ENCODE assay signal across 21 cellular contexts in genomic region chr20:9260027-9260426, GRCh38.
DNase-seq lines count a peak whose midpoint lies in the region; ATAC-seq, FAIRE-seq and TF ChIP-seq lines count a peak whose summit lies in the region.
"Had no signal": no experiment of that assay in that cellular context is flagged by ENCODE, and none has a peak within 500 bp of the region (broad histone marks: within the 10 kb centered on the region; RNA-seq: fewer than 3 reads in every experiment).

No MANE protein-coding gene starts in this region.

- intact Hi-C loops in PC-3 (cut with micrococcal nuclease): no loop called here

- H3K27ac Mint-ChIP-seq in HFFc6: peak overlapping the region; percentile 13; the same call in 1 of the 2 replicates
- H3K27ac Mint-ChIP-seq: B cell; CD4-positive, alpha-beta T cell; CD8-positive, alpha-beta T cell had no signal

- H4K20me1 ChIP-seq in PC-3 (ENCODE audit: low read length): no peaks in the 10 kb centered on the region
- H4K20me1 ChIP-seq: BLaER1 treated with 17β-estradiol and CSF1 and Interleukin-3, amounts not matched to agents 10 nM and 100 nM had no signal

- peaks cover 17% of the 10 kb centered on the region for H3K36me3 Mint-ChIP-seq in HFFc6 (ENCODE audit: low read depth)
- H3K36me3 Mint-ChIP-seq: CD8-positive, alpha-beta T cell had no signal

- POLR2A ChIA-PET in PC-3 (lab: Charles Lee; ENCODE audit: unreplicated experiment): no interaction called here

- FAIRE-seq in islet of Langerhans (lab: Jason Lieb, UNC): peak; percentile 45
- FAIRE-seq: D721Med, G401.6, GM12891, GM19239 had no signal

- peaks cover 67% of the 10 kb centered on the region for H3K4me1 Mint-ChIP-seq in HFFc6 (ENCODE audit: low read depth)
- H3K4me1 Mint-ChIP-seq: B cell had no signal

- H3F3A ChIP-seq in PC-3 (ENCODE audit: low read length, unreplicated experiment): no peaks in the 10 kb centered on the region

- peaks cover 3% of the 10 kb centered on the region for H3K27me3 Mint-ChIP-seq in HFFc6 (ENCODE audit: insufficient read depth)
- H3K27me3 Mint-ChIP-seq: B cell; CD4-positive, alpha-beta T cell had no signal

- H3K4me1 ChIP-seq in PC-3 (ENCODE audit: insufficient read depth, low read length) (peaks cover 10% of the 10 kb centered on the region), neuronal stem cell (ENCODE audit: control insufficient read depth in 2 of 2, insufficient read depth in 1 of 2, low read depth in 1 of 2, low read length in 2 of 2) (peaks cover 5 to 7% of the 10 kb centered on the region in 2 donors)
- H3K4me1 ChIP-seq: Caco-2 had no signal

- no peaks in the 10 kb centered on the region for H3K79me2 ChIP-seq in PC-3 (ENCODE audit: low read length)

- H3K23ac ChIP-seq in neuronal stem cell (ENCODE audit: low read depth, low read length, poor library complexity): no peak overlapping the region

- no peak overlapping the region for H4K91ac ChIP-seq in neuronal stem cell (ENCODE audit: low read depth, low read length, poor library complexity)

- BruUV-seq in PC-3 (replicated peaks; lab: Mats Ljungman, UMichigan): no TSS peak

- H3K36me3 ChIP-seq in PC-3 (ENCODE audit: low read depth, low read length): no peaks in the 10 kb centered on the region
- no peaks in the 10 kb centered on the region for H3K36me3 ChIP-seq in brain microvascular endothelial cell (replicated peaks)
- H3K36me3 ChIP-seq in neuronal stem cell (replicated peaks in 1 of 2; ENCODE audit: control insufficient read depth in 2 of 2, insufficient read depth in 2 of 2, low read length in 2 of 2): no peaks in the 10 kb centered on the region
- H3K36me3 ChIP-seq: BLaER1 treated with 17β-estradiol and CSF1 and Interleukin-3, amounts not matched to agents 10 nM and 100 nM had no signal

- no peaks in the 10 kb centered on the region for H3K79me1 ChIP-seq in neuronal stem cell (ENCODE audit: low read depth, low read length)

- no peak overlapping the region for H2BK15ac ChIP-seq in neuronal stem cell (ENCODE audit: low read length)

- H3K27me3 ChIP-seq in PC-3 (ENCODE audit: low read length) (no peaks in the 10 kb centered on the region), brain microvascular endothelial cell (replicated peaks) (no peaks in the 10 kb centered on the region), neuronal stem cell (ENCODE audit: control insufficient read depth in 3 of 3, insufficient read depth in 3 of 3, low read depth in 1 of 3, low read length in 3 of 3) (no peaks in the 10 kb centered on the region)
- H3K27me3 ChIP-seq: BLaER1 treated with 17β-estradiol and CSF1 and Interleukin-3, amounts not matched to agents 10 nM and 100 nM had no signal

- H2AK5ac ChIP-seq in neuronal stem cell (ENCODE audit: low read depth, low read length): no peak overlapping the region

- no peak overlapping the region for H3K14ac ChIP-seq in neuronal stem cell (ENCODE audit: low read length)

- H3K9ac ChIP-seq in PC-3 (ENCODE audit: low read length) (no peak overlapping the region), neuronal stem cell (ENCODE audit: low read depth, low read length, poor library complexity) (no peak overlapping the region)
- H3K9ac ChIP-seq: BLaER1 treated with 17β-estradiol and CSF1 and Interleukin-3, amounts not matched to agents 10 nM and 100 nM had no signal

- no peaks in the 10 kb centered on the region for H3K9me3 Mint-ChIP-seq in HFFc6
- H3K9me3 Mint-ChIP-seq: CD4-positive, alpha-beta T cell; CD8-positive, alpha-beta T cell had no signal

- no peak overlapping the region for H3K4me2 ChIP-seq in PC-3 (ENCODE audit: low read length)
- H3K4me2 ChIP-seq in neuronal stem cell (ENCODE audit: insufficient read depth, low read length, poor library complexity, severe bottlenecking): no peak overlapping the region
- H3K4me2 ChIP-seq: A549 had no signal

- H3K9me3 ChIP-seq in PC-3 (ENCODE audit: low read length): no peaks in the 10 kb centered on the region
- no peaks in the 10 kb centered on the region for H3K9me3 ChIP-seq in neuronal stem cell (replicated peaks in 1 of 2; ENCODE audit: control insufficient read depth in 2 of 2, insufficient read depth in 1 of 2, low read depth in 1 of 2, low read length in 2 of 2)
- H3K9me3 ChIP-seq: A549; BLaER1 treated with 17β-estradiol and CSF1 and Interleukin-3, amounts not matched to agents 10 nM and 100 nM; Caco-2 had no signal

- no peak overlapping the region for H2BK12ac ChIP-seq in neuronal stem cell (ENCODE audit: low read length)

- no peak overlapping the region for H4K8ac ChIP-seq in neuronal stem cell (ENCODE audit: low read depth, low read length)

- ATAC-seq in PC-3: peak; percentile 73
- ATAC-seq: A549; CD8-positive, alpha-beta T cell had no signal

- no peak overlapping the region for H3K4me3 Mint-ChIP-seq in HFFc6
- H3K4me3 Mint-ChIP-seq: B cell; CD4-positive, alpha-beta T cell; CD8-positive, alpha-beta T cell had no signal

- H3K9me2 ChIP-seq in PC-3 (replicated peaks; ENCODE audit: low read length): no peaks in the 10 kb centered on the region

- no peak overlapping the region for H3K4ac ChIP-seq in neuronal stem cell (ENCODE audit: low read length)

- TF ChIP-seq CTCF in HFFc6 (IDR thresholded peaks at IDR 0.05) (no peak), PC-3 (conservative IDR thresholded peaks at IDR 0.05; ENCODE audit: low read depth, low read length) (no peak), brain microvascular endothelial cell (IDR thresholded peaks at IDR 0.05; ENCODE audit: low read depth, low read length, missing control alignments) (no peak)

- no peak overlapping the region for H2BK120ac ChIP-seq in neuronal stem cell (ENCODE audit: low read depth, low read length)

- no peak overlapping the region for H3K4me3 ChIP-seq in PC-3 (ENCODE audit: low read length)
- H3K4me3 ChIP-seq in brain microvascular endothelial cell (ENCODE audit: low read depth, low read length): no peak overlapping the region
- H3K4me3 ChIP-seq in neuronal stem cell (ENCODE audit: low read length in 2 of 2): no peak overlapping the region
- H3K4me3 ChIP-seq: A549; BLaER1 treated with 17β-estradiol and CSF1 and Interleukin-3, amounts not matched to agents 10 nM and 100 nM had no signal

- no peak overlapping the region for H3K27ac ChIP-seq in PC-3 (ENCODE audit: low read length)
- H3K27ac ChIP-seq in brain microvascular endothelial cell: no peak overlapping the region
- no peak overlapping the region for H3K27ac ChIP-seq in neuronal stem cell (replicated peaks; ENCODE audit: low read length)
- H3K27ac ChIP-seq: 22Rv1; A549; BLaER1 treated with 17β-estradiol and CSF1 and Interleukin-3, amounts not matched to agents 10 nM and 100 nM; C4-2B had no signal

- no peak overlapping the region for H3K18ac ChIP-seq in neuronal stem cell (ENCODE audit: low read length)

- H2BK5ac ChIP-seq in neuronal stem cell (ENCODE audit: low read length): no peak overlapping the region

- in situ Hi-C loops in brain microvascular endothelial cell (cut with HindIII; ENCODE audit: low pct_ligation_motif_present, low sequenced_read_pairs): no loop called here

- H2AFZ ChIP-seq in PC-3 (ENCODE audit: low read length): no peak overlapping the region
- no peak overlapping the region for H2AFZ ChIP-seq in neuronal stem cell (ENCODE audit: low read length)

- CTCF ChIA-PET in PC-3 (lab: Charles Lee): no interaction called here

- no peak for DNase-seq in HFFc6
- no peak for DNase-seq in PC-3
- no peak for DNase-seq in brain microvascular endothelial cell
- no peak for DNase-seq in neuronal stem cell (ENCODE audit: low spot score)
- DNase-seq: AML-193; Caco-2; Calu3; CD4-positive, alpha-beta T cell; CD8-positive, alpha-beta T cell; DMS79 treated with DMSO at 0.1 percent for 48 hours; GF-D8 had no signal
